29 cellular contexts compared by ENCODE assay signal in the genomic region with DNA sequence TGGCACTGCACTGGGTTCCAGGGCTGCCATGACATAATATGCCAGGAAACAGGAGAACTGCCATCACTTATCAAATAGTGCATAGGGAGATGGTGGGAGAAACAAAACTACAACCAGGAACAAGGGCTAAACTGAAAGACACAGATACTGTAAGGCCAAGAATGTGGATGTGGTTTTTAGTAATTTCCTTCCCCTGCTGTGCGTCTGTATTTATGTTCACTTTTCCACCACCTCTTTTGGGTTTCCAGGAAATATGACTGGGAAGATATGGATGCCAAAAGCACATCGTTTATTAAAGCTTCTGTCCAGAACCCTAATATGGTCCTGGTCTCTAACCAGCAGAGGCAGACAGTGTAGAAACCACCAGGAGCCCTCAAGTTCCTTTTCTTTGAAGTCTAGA.
DNase-seq lines count a peak whose midpoint lies in the region; ATAC-seq and TF ChIP-seq lines count a peak whose summit lies in the region.
"Had no signal": no experiment of that assay in that cellular context is flagged by ENCODE, and none has a peak within 500 bp of the region (broad histone marks: within the 10 kb centered on the region; RNA-seq: fewer than 3 reads in every experiment).

No MANE protein-coding gene starts in this region.

- H3K4me1 ChIP-seq in BLaER1 treated with 17β-estradiol and CSF1 and Interleukin-3, amounts not matched to agents 10 nM and 100 nM, result peaks cover 6 to 12% (median 9%) of the 10 kb centered on the region in 10 experiments; a peak in 18 of 20 replicates
- H3K4me1 ChIP-seq: A549 had no signal

- peak; percentile 48 for DNase-seq in MV-4-11 (lab: John Stamatoyannopoulos, UW)
- peak; percentile 4 for DNase-seq in amniotic epithelial cell (ENCODE audit: low read depth)
- peak; percentile 4 for DNase-seq in iris pigment epithelial cell (ENCODE audit: low read depth)
- no peak for DNase-seq in NCI-H1436 treated with DMSO at 0.1 percent for 48 hours (lab: John Stamatoyannopoulos, UW)
- no peak for DNase-seq in iPS-NIHi11 (ENCODE audit: low spot score)
- no peak for DNase-seq in GM10266 (ENCODE audit: extremely low spot score)
- DNase-seq: activated CD4-positive, alpha-beta T cell treated with anti-CD3 and anti-CD28 coated beads for 36 hours; activated CD8-positive, alpha-beta memory T cell treated with anti-CD3 and anti-CD28 coated beads, Interleukin-2, amount 50 U/mL, for 48 hours; activated CD8-positive, alpha-beta T cell treated with anti-CD3 and anti-CD28 coated beads for 36 hours; activated naive CD4-positive, alpha-beta T cell treated with anti-CD3 and anti-CD28 coated beads, Interleukin-2, amount 50 U/mL, for 16 hours; amniotic stem cell; CD8-positive, alpha-beta memory T cell; effector CD8-positive, alpha-beta T cell; hypothalamus; immature natural killer cell; left colon; NCI-H446; nephron progenitor cell; OCI-M1; ovary; SK-N-SH; stimulated activated naive CD4-positive, alpha-beta T cell had no signal

- no peak overlapping the region for H3K9ac ChIP-seq in BLaER1 treated with 17β-estradiol and CSF1 and Interleukin-3, amounts not matched to agents 10 nM and 100 nM
- H3K9ac ChIP-seq: SK-N-SH had no signal

- no peak for ATAC-seq in GM18909 (IDR thresholded peaks at IDR 0.05; ENCODE audit: poor library complexity, unreplicated experiment)
- ATAC-seq: A549; activated CD4-positive, alpha-beta T cell treated with anti-CD3 and anti-CD28 coated beads for 36 hours; activated CD8-positive, alpha-beta T cell treated with anti-CD3 and anti-CD28 coated beads for 36 hours; HepG2; left colon had no signal

- no peaks in the 10 kb centered on the region for H3K9me3 ChIP-seq in BLaER1 treated with 17β-estradiol and CSF1 and Interleukin-3, amounts not matched to agents 10 nM and 100 nM (replicated peaks in 1 of 11)
- H3K9me3 ChIP-seq: A549, HAP-1, ovary, SK-N-SH had no signal

- H3K27me3 ChIP-seq in BLaER1 treated with 17β-estradiol and CSF1 and Interleukin-3, amounts not matched to agents 10 nM and 100 nM, result no peaks in the 10 kb centered on the region
- H3K27me3 ChIP-seq: cardiac muscle cell, ovary had no signal

- no peak overlapping the region for H3K4me3 ChIP-seq in BLaER1 treated with 17β-estradiol and CSF1 and Interleukin-3, amounts not matched to agents 10 nM and 100 nM
- H3K4me3 ChIP-seq: A549, cardiac muscle cell, coronary artery, HAP-1, ovary had no signal

- H3K4me2 ChIP-seq in BLaER1 treated with 17β-estradiol and CSF1 and Interleukin-3, amounts not matched to agents 10 nM and 100 nM, result peak overlapping the region; percentile 5 to 65 (median 37); a peak in 16 of 22 replicates
- H3K4me2 ChIP-seq: A549, SK-N-SH had no signal

- no peaks in the 10 kb centered on the region for H4K20me1 ChIP-seq in BLaER1 treated with 17β-estradiol and CSF1 and Interleukin-3, amounts not matched to agents 10 nM and 100 nM

- TF ChIP-seq CTCF in GM10266 (IDR thresholded peaks at IDR 0.05; ENCODE audit: control insufficient read depth, insufficient read depth, low read depth, missing control alignments), result no peak

- H3K27ac ChIP-seq in BLaER1 treated with 17β-estradiol and CSF1 and Interleukin-3, amounts not matched to agents 10 nM and 100 nM, result no peak overlapping the region
- H3K27ac ChIP-seq: A549, cardiac muscle cell, coronary artery, ovary had no signal

- H3K36me3 ChIP-seq in BLaER1 treated with 17β-estradiol and CSF1 and Interleukin-3, amounts not matched to agents 10 nM and 100 nM, result no peaks in the 10 kb centered on the region
- H3K36me3 ChIP-seq: cardiac muscle cell, HAP-1, ovary had no signal

Comparison
In these comparisons a context has a peak if more than half of its experiments do, and no peak if none do; other contexts are left out.
1. DNase-seq: peak in MV-4-11 (single experiment), amniotic epithelial cell (single experiment) and iris pigment epithelial cell (single experiment); none in NCI-H1436 treated with DMSO at 0.1 percent for 48 hours (single experiment), iPS-NIHi11 (single experiment) and GM10266 (single experiment).